23 cellular contexts compared by ENCODE assay signal in genomic region chr2:130307850-130308249, GRCh38. TPM values are rescaled to one million over a fixed set of nuclear protein-coding genes. Genes with fewer than 3 reads are reported as not detected.
A peak's percentile ranks its signal among the peaks of the same experiment; 100 is the strongest.
DNase-seq lines count a peak whose midpoint lies in the region; ATAC-seq, FAIRE-seq and TF ChIP-seq lines count a peak whose summit lies in the region.
"Had no signal": no experiment of that assay in that cellular context is flagged by ENCODE, and none has a peak within 500 bp of the region (broad histone marks: within the 10 kb centered on the region; RNA-seq: fewer than 3 reads in every experiment).

No MANE protein-coding gene starts in this region.

- H3K27ac Mint-ChIP-seq in activated CD8-positive, alpha-beta memory T cell treated with anti-CD3 and anti-CD28 coated beads, Interleukin-2, amount 10 ng/mL, durations not matched to agents 7 days and 5 days: no peak overlapping the region
- H3K27ac Mint-ChIP-seq: GM23338, H9 had no signal

- H3K36me3 Mint-ChIP-seq in activated CD8-positive, alpha-beta memory T cell treated with anti-CD3 and anti-CD28 coated beads, Interleukin-2, amount 10 ng/mL, durations not matched to agents 7 days and 5 days: no peaks in the 10 kb centered on the region
- H3K36me3 Mint-ChIP-seq: CD4-positive, alpha-beta memory T cell had no signal

- H3K27me3 Mint-ChIP-seq in activated CD8-positive, alpha-beta memory T cell treated with anti-CD3 and anti-CD28 coated beads, Interleukin-2, amount 10 ng/mL, durations not matched to agents 7 days and 5 days: peaks cover 14% of the 10 kb centered on the region

- H3K9me3 Mint-ChIP-seq in activated CD8-positive, alpha-beta memory T cell treated with anti-CD3 and anti-CD28 coated beads, Interleukin-2, amount 10 ng/mL, durations not matched to agents 7 days and 5 days (ENCODE audit: low read depth): no peaks in the 10 kb centered on the region
- H3K9me3 Mint-ChIP-seq: CD4-positive, alpha-beta memory T cell; GM23338; H9 had no signal

- peak; percentile 46; the same call in 2 of the 3 replicates for ATAC-seq in RWPE2 (ENCODE audit: low read depth)
- ATAC-seq in foreskin keratinocyte: peak; percentile 58
- ATAC-seq in activated CD8-positive, alpha-beta memory T cell treated with anti-CD3 and anti-CD28 coated beads, Interleukin-2, amount 10 ng/mL, durations not matched to agents 7 days and 5 days: no peak
- ATAC-seq: A549, GM12878, GM23338, HCT116 had no signal

- H3K4me1 Mint-ChIP-seq in activated CD8-positive, alpha-beta memory T cell treated with anti-CD3 and anti-CD28 coated beads, Interleukin-2, amount 10 ng/mL, durations not matched to agents 7 days and 5 days: no peaks in the 10 kb centered on the region
- H3K4me1 Mint-ChIP-seq: CD4-positive, alpha-beta memory T cell; GM23338; H9 had no signal

- FAIRE-seq in bronchial epithelial cell (lab: Jason Lieb, UNC): no peak
- FAIRE-seq: A549, G401.6, GM12878, GM19239 had no signal

- no peak overlapping the region for H3K27ac ChIP-seq in RWPE2 (ENCODE audit: poor library complexity, severe bottlenecking)
- H3K27ac ChIP-seq in foreskin keratinocyte: no peak overlapping the region
- H3K27ac ChIP-seq: A549 had no signal

- no peaks in the 10 kb centered on the region for H3K9me3 ChIP-seq in RWPE2 (ENCODE audit: severe bottlenecking)
- H3K9me3 ChIP-seq: A549, Caco-2 had no signal

- H3K36me3 ChIP-seq in RWPE2 (ENCODE audit: low read depth) (no peaks in the 10 kb centered on the region), bronchial epithelial cell (ENCODE audit: control insufficient read depth, insufficient read depth, low read length) (no peaks in the 10 kb centered on the region)

- CTCF ChIA-PET in activated CD8-positive, alpha-beta memory T cell treated with anti-CD3 and anti-CD28 coated beads, Interleukin-2, amount 10 ng/mL, durations not matched to agents 7 days and 5 days (lab: Charles Lee): no interaction called here

- H3K27me3 ChIP-seq in RWPE2 (ENCODE audit: insufficient read depth, poor library complexity, severe bottlenecking) (no peaks in the 10 kb centered on the region), bronchial epithelial cell (ENCODE audit: control insufficient read depth, insufficient read depth, low read length) (peaks cover 2% of the 10 kb centered on the region), foreskin keratinocyte (no peaks in the 10 kb centered on the region)

- H3K4me3 ChIP-seq in RWPE2 (ENCODE audit: severe bottlenecking) (no peak overlapping the region), bronchial epithelial cell (ENCODE audit: low read depth, low read length) (no peak overlapping the region)
- H3K4me3 ChIP-seq: A549, GM12878, GM23338 had no signal

- H3K4me1 ChIP-seq in RWPE2 (ENCODE audit: insufficient read depth, poor library complexity, severe bottlenecking) (no peaks in the 10 kb centered on the region), foreskin keratinocyte (no peaks in the 10 kb centered on the region)
- H3K4me1 ChIP-seq: A549, Caco-2 had no signal

- TF ChIP-seq CTCF in GM10266 (IDR thresholded peaks at IDR 0.05; ENCODE audit: control insufficient read depth, insufficient read depth, low read depth, missing control alignments) (no peak), RWPE2 (IDR thresholded peaks at IDR 0.05; ENCODE audit: poor library complexity, severe bottlenecking) (no peak), bronchial epithelial cell (IDR thresholded peaks at IDR 0.05; ENCODE audit: insufficient read depth, low read length, severe bottlenecking) (no peak), foreskin keratinocyte (conservative IDR thresholded peaks at IDR 0.05) (no peak)

- DNase-seq in GM10266 (ENCODE audit: extremely low spot score): peak; percentile 2
- DNase-seq in RWPE2 (ENCODE audit: low spot score): no peak
- peak; percentile 84 for DNase-seq in bronchial epithelial cell (ENCODE audit: low read depth)
- DNase-seq in foreskin keratinocyte: peak; percentile 70 to 92
- DNase-seq in activated CD8-positive, alpha-beta memory T cell treated with anti-CD3 and anti-CD28 coated beads, Interleukin-2, amount 10 ng/mL, durations not matched to agents 7 days and 5 days: no peak
- DNase-seq in mucosa of gallbladder (ENCODE audit: low spot score): no peak
- no peak for DNase-seq in anterior cingulate cortex (lab: John Stamatoyannopoulos, UW)
- DNase-seq in stimulated activated naive CD4-positive, alpha-beta T cell (lab: John Stamatoyannopoulos, UW): no peak
- DNase-seq: 8988T; ACHN; AML-193; C1 segment of cervical spinal cord; Caco-2; CD4-positive, alpha-beta memory T cell; DMS153; DND-41; H9 had no signal

- no peak overlapping the region for H3K4me3 Mint-ChIP-seq in activated CD8-positive, alpha-beta memory T cell treated with anti-CD3 and anti-CD28 coated beads, Interleukin-2, amount 10 ng/mL, durations not matched to agents 7 days and 5 days
- H3K4me3 Mint-ChIP-seq: CD4-positive, alpha-beta memory T cell; GM23338; H9 had no signal

RNA-seq across cellular contexts. Expression of gene IMP4, which starts 34.8 kb away (rescaled TPM):
- total RNA-seq in bronchial epithelial cell (145 and 173 TPM in 2 replicates), foreskin keratinocyte (107 and 120 TPM in 2 replicates), mucosa of gallbladder (59.7 TPM)
- polyA plus RNA-seq in foreskin keratinocyte: 135 and 142 TPM in 2 replicates
- 100 to 1,000 TPM in 1 of 2 experiments, 10 to 100 TPM in 1; 85.8 to 115 TPM for total RNA-seq in activated CD8-positive, alpha-beta memory T cell treated with anti-CD3 and anti-CD28 coated beads, Interleukin-2, amount 10 ng/mL, durations not matched to agents 7 days and 5 days

RNA-seq across cellular contexts. Expression of gene PTPN18, which starts 48.0 kb away (rescaled TPM):
- total RNA-seq in bronchial epithelial cell (12.7 and 14.5 TPM in 2 replicates), foreskin keratinocyte (16.3 and 18.8 TPM in 2 replicates), mucosa of gallbladder (126 TPM)
- 14.4 and 14.6 TPM in 2 replicates for polyA plus RNA-seq in foreskin keratinocyte
- total RNA-seq in activated CD8-positive, alpha-beta memory T cell treated with anti-CD3 and anti-CD28 coated beads, Interleukin-2, amount 10 ng/mL, durations not matched to agents 7 days and 5 days: 10 to 100 TPM; 82.3 to 90.5 TPM

Comparison
In these comparisons a context has a peak if more than half of its experiments do, and no peak if none do; other contexts are left out.
1. DNase-seq: peak in GM10266 (single experiment), bronchial epithelial cell (single experiment) and foreskin keratinocyte (2 of 2); none in RWPE2 (single experiment), activated CD8-positive, alpha-beta memory T cell treated with anti-CD3 and anti-CD28 coated beads, Interleukin-2, amount 10 ng/mL, durations not matched to agents 7 days and 5 days (single experiment), mucosa of gallbladder (single experiment), anterior cingulate cortex (0 of 58) and stimulated activated naive CD4-positive, alpha-beta T cell (0 of 6).